Comparison of ENCODE assay signal across 7 cellular contexts in the genomic region with DNA sequence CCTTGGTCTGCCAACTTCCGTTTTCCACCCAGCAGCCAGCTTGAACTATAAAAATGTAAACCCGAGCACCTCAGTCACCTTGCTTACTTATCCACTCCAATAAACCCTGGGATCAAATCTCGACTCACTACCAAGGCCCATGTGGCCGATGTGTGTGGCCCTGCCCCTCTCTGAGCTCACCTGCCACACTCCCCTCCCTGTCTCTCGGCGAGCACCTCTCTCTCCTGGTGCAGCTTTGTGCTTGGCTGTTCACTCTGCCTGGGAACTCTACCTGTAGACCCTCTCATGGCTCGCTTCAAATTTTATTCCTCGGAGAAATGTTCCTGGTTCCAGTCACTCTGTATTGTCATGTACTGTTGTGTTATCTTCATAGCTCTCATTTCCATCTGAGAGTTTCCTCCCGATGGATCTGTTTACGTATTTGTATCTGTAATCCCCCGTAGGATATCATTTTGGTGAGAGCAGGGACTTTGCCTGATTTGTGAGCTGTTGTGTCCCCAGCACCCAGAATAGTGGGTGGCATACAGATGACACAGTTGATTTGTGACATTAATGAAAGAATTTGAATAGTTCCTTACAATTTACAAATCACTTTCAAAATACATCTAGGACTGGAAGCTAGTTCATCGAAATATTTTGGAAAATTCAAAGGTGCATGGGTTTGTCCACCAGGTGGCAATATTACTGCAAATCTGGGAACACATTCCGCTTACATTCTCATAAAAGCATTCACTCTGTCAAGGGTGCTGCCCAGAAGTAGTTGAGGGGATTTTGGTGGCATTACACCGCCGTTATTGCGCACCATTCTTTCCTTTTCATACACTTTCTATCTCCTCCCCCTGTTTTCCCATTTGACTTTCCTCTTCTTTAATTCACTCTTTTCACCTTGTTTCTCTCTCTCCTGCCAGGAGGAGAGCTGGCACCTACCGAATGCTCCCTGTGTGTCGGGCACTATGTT.
DNase-seq lines count a peak whose midpoint lies in the region; ATAC-seq and TF ChIP-seq lines count a peak whose summit lies in the region.

No MANE protein-coding gene starts in this region.

- no peak for TF ChIP-seq EP300 in esophagus muscularis mucosa (IDR thresholded peaks at IDR 0.05)

- no peaks in the 10 kb centered on the region; the same call in 1 of the 2 replicates for H3K27me3 ChIP-seq in GM06990 (replicated peaks; ENCODE audit: control insufficient read depth, insufficient read depth, low read length)
- H3K27me3 ChIP-seq in esophagus muscularis mucosa: peaks cover 0 to 1% (median 0%) of the 10 kb centered on the region in 4 donors

- DNase-seq in GM06990 (ENCODE audit: extremely low read depth, insufficient read length): no peak
- DNase-seq in Kasumi-1 (lab: John Stamatoyannopoulos, UW): peak; percentile 32 to 60
- DNase-seq in SHP77 (lab: John Stamatoyannopoulos, UW): peak; percentile 65 to 67
- no peak for DNase-seq in esophagus muscularis mucosa (ENCODE audit: extremely low spot score)
- DNase-seq in neural crest cell (ENCODE audit: low read depth, low spot score): peak; percentile 38

- no peaks in the 10 kb centered on the region for H3K36me3 ChIP-seq in GM06990 (ENCODE audit: control insufficient read depth, insufficient read depth, low read length)
- no peaks in the 10 kb centered on the region for H3K36me3 ChIP-seq in esophagus muscularis mucosa

- no peaks in the 10 kb centered on the region for H3K9me3 Mint-ChIP-seq in neural crest cell

- H3K27ac ChIP-seq in esophagus muscularis mucosa (replicated peaks in 1 of 4): no peak overlapping the region

- H3K27me3 Mint-ChIP-seq in neural crest cell (ENCODE audit: low read depth): peaks cover 18% of the 10 kb centered on the region

- ATAC-seq in GM21786 (IDR thresholded peaks at IDR 0.05; ENCODE audit: unreplicated experiment) (no peak), HG03439 (IDR thresholded peaks at IDR 0.05; ENCODE audit: unreplicated experiment) (no peak)

- no peak overlapping the region for H3K27ac Mint-ChIP-seq in neural crest cell (ENCODE audit: unreplicated experiment)

- TF ChIP-seq CTCF in GM06990 (IDR thresholded peaks at IDR 0.05; ENCODE audit: insufficient read depth, low read length, poor library complexity, severe bottlenecking) (peak; percentile 50), esophagus muscularis mucosa (IDR thresholded peaks at IDR 0.05) (peak; percentile 72 to 80 (median 73)), neural crest cell (conservative IDR thresholded peaks at IDR 0.05) (peak; percentile 94)

- TF ChIP-seq POLR2A in esophagus muscularis mucosa (IDR thresholded peaks at IDR 0.05; ENCODE audit: low read depth): no peak

- H3K4me3 Mint-ChIP-seq in neural crest cell: no peak overlapping the region

- WGBS in esophagus muscularis mucosa: 64% methylated on average over 18 of the region's 18 CpGs

- H3K4me1 ChIP-seq in esophagus muscularis mucosa: peaks cover 0 to 15% (median 7%) of the 10 kb centered on the region in 4 donors

- H3K4me1 Mint-ChIP-seq in neural crest cell: peaks cover under 1% of the 10 kb centered on the region

- H3K36me3 Mint-ChIP-seq in neural crest cell (ENCODE audit: low read depth): no peaks in the 10 kb centered on the region

- H3K9me3 ChIP-seq in esophagus muscularis mucosa: no peaks in the 10 kb centered on the region

- H3K4me3 ChIP-seq in GM06990 (replicated peaks; ENCODE audit: low read depth, low read length) (no peak overlapping the region), esophagus muscularis mucosa (no peak overlapping the region)

- intact Hi-C loops in esophagus muscularis mucosa (cut with DNase I): loop anchor here (2.0 kb wide), 1 partner anchor 311 kb away; no protein-coding TSS in a partner anchor

Comparison
In these comparisons a context has a peak if more than half of its experiments do, and no peak if none do; other contexts are left out.
1. DNase-seq: peak in Kasumi-1 (2 of 2), SHP77 (2 of 2) and neural crest cell (single experiment); none in GM06990 (single experiment) and esophagus muscularis mucosa (single experiment).
2. Peak in every context shown above with its lines, with median percentiles within 50 percentile points of each other: CTCF ChIP-seq.